18 cellular contexts compared by ENCODE assay signal in genomic region chr15:91898843-91899242, GRCh38. TPM values are rescaled to one million over a fixed set of nuclear protein-coding genes. Genes with fewer than 3 reads are reported as not detected.
DNase-seq lines count a peak whose midpoint lies in the region; ATAC-seq, FAIRE-seq and TF ChIP-seq lines count a peak whose summit lies in the region.
"Had no signal": no experiment of that assay in that cellular context is flagged by ENCODE, and none has a peak within 500 bp of the region (broad histone marks: within the 10 kb centered on the region; RNA-seq: fewer than 3 reads in every experiment).

No MANE protein-coding gene starts in this region.

- dilution Hi-C loops in keratinocyte (cut with MboI; ENCODE audit: extremely low pct_ligation_motif_present, low sequenced_read_pairs) = no loop called here

- peak overlapping the region; percentile 84 for H3K27ac ChIP-seq in left ventricle myocardium inferior (replicated peaks)
- H3K27ac ChIP-seq in keratinocyte (ENCODE audit: control insufficient read depth, insufficient read depth, low read length) = no peak overlapping the region
- H3K27ac ChIP-seq in temporal lobe (ENCODE audit: low read depth, low read length) = peak overlapping the region; percentile 38
- no peak overlapping the region for H3K27ac ChIP-seq in breast epithelium
- H3K27ac ChIP-seq: BLaER1 had no signal

- H3K79me2 ChIP-seq in keratinocyte (ENCODE audit: control insufficient read depth, insufficient read depth, low read length) = peaks cover 42% of the 10 kb centered on the region

- H3K9me1 ChIP-seq in keratinocyte (ENCODE audit: control insufficient read depth, extremely low read depth, insufficient read depth, low read length) = no peaks in the 10 kb centered on the region

- intact Hi-C loops in left ventricle myocardium inferior (cut with micrococcal nuclease) = no loop called here
- intact Hi-C loops in left ventricle myocardium superior (cut with micrococcal nuclease) = no loop called here
- intact Hi-C loops in breast epithelium (cut with DNase I; ENCODE audit: low total_unique reads) = no loop called here

- H3K4me3 ChIP-seq in left ventricle myocardium inferior = no peak overlapping the region
- no peak overlapping the region for H3K4me3 ChIP-seq in keratinocyte (ENCODE audit: control insufficient read depth in 2 of 3, extremely low read depth in 1 of 3, insufficient read depth in 2 of 3, low read depth in 1 of 3, low read length in 3 of 3)
- H3K4me3 ChIP-seq in breast epithelium = no peak overlapping the region
- H3K4me3 ChIP-seq: BLaER1, GM12878 had no signal

- peak; percentile 13 for FAIRE-seq in keratinocyte (lab: Jason Lieb, UNC)
- FAIRE-seq: GM12878, H1, HTR-8/SVneo had no signal

- H3K27me3 ChIP-seq in left ventricle myocardium inferior (ENCODE audit: low read depth) (no peaks in the 10 kb centered on the region), keratinocyte (ENCODE audit: control insufficient read depth, extremely low read depth, insufficient read depth, low read length) (no peaks in the 10 kb centered on the region), breast epithelium (no peaks in the 10 kb centered on the region)
- H3K27me3 ChIP-seq: BLaER1 had no signal

- no peak overlapping the region for H3K4me2 ChIP-seq in keratinocyte (ENCODE audit: control insufficient read depth, extremely low read depth, insufficient read depth, low read depth, low read length)
- H3K4me2 ChIP-seq: BLaER1 had no signal

- no peaks in the 10 kb centered on the region for H3K36me3 ChIP-seq in left ventricle myocardium inferior
- peaks cover 0 to 3% of the 10 kb centered on the region in 2 experiments for H3K36me3 ChIP-seq in keratinocyte (ENCODE audit: control insufficient read depth in 2 of 2, extremely low read depth in 1 of 2, insufficient read depth in 2 of 2, low read length in 2 of 2)
- H3K36me3 ChIP-seq in breast epithelium = no peaks in the 10 kb centered on the region

- peaks cover 19% of the 10 kb centered on the region for H3K9me3 ChIP-seq in left ventricle myocardium inferior (replicated peaks)
- no peaks in the 10 kb centered on the region for H3K9me3 ChIP-seq in keratinocyte (ENCODE audit: control insufficient read depth, low read depth, low read length)
- H3K9me3 ChIP-seq in breast epithelium = peaks cover 0 to 9% of the 10 kb centered on the region in 2 donors

- TF ChIP-seq POLR2A in breast epithelium (IDR thresholded peaks at IDR 0.05) = no peak

- no peak overlapping the region for H3K9ac ChIP-seq in keratinocyte (ENCODE audit: control insufficient read depth, extremely low read depth, insufficient read depth, low read length)
- H3K9ac ChIP-seq: BLaER1 had no signal

- H4K20me1 ChIP-seq in keratinocyte (ENCODE audit: control insufficient read depth, extremely low read depth, insufficient read depth, low read length) = no peaks in the 10 kb centered on the region
- H4K20me1 ChIP-seq: BLaER1 had no signal

- no peak overlapping the region for H2AFZ ChIP-seq in keratinocyte (ENCODE audit: control insufficient read depth, low read length)

- no peak for ATAC-seq in left ventricle myocardium superior
- no peak for ATAC-seq in GM21723 (IDR thresholded peaks at IDR 0.05; ENCODE audit: unreplicated experiment)
- ATAC-seq: GM12878 had no signal

- H3K4me1 ChIP-seq in left ventricle myocardium inferior = peaks cover 65% of the 10 kb centered on the region
- H3K4me1 ChIP-seq in keratinocyte (ENCODE audit: control insufficient read depth, extremely low read depth, insufficient read depth, low read length) = peaks cover 32% of the 10 kb centered on the region
- no peaks in the 10 kb centered on the region for H3K4me1 ChIP-seq in breast epithelium
- H3K4me1 ChIP-seq: BLaER1 had no signal

- TF ChIP-seq CTCF in left ventricle myocardium inferior (IDR thresholded peaks at IDR 0.05; ENCODE audit: borderline replicate concordance) = no peak
- no peak for TF ChIP-seq CTCF in keratinocyte (optimal IDR thresholded peaks at IDR 0.05 in 1 of 3, IDR thresholded peaks at IDR 0.05 in 1 of 3, conservative IDR thresholded peaks at IDR 0.05 in 1 of 3; ENCODE audit: extremely low read depth in 1 of 3, insufficient read depth in 2 of 3, low read length in 3 of 3)
- no peak for TF ChIP-seq CTCF in breast epithelium (IDR thresholded peaks at IDR 0.05)

- DNase-seq in left ventricle myocardium inferior = no peak
- no peak for DNase-seq in left ventricle myocardium superior
- DNase-seq in NCI-H524 treated with DMSO at 0.1 percent for 48 hours (lab: John Stamatoyannopoulos, UW) = peak; percentile 41
- no peak for DNase-seq in keratinocyte (ENCODE audit: low read depth, low spot score)
- no peak for DNase-seq in breast epithelium (ENCODE audit: low spot score in 2 of 2)
- DNase-seq in effector CD8-positive, alpha-beta T cell (lab: John Stamatoyannopoulos, UW) = no peak
- DNase-seq: 8988T; CD4-positive, alpha-beta memory T cell; DMS153; DMS79 treated with DMSO at 0.1 percent for 48 hours; H9 had no signal

RNA-seq across cellular contexts. Expression of gene SLCO3A1, which starts 45.3 kb away (rescaled TPM):
- total RNA-seq in left ventricle myocardium inferior = 56.8 TPM
- 52.8 TPM for total RNA-seq in left ventricle myocardium superior
- polyA plus RNA-seq in keratinocyte = 21.3 to 31.7 TPM (median 21.6 TPM) in 3 replicates
- polyA plus RNA-seq in keratinocyte (2011; ENCODE audit: low read depth) = 37.9 TPM
- polyA plus RNA-seq in keratinocyte (2011; cell fraction: cytosol; rRNA removed) = 18.2 and 24.9 TPM in 2 replicates
- 49.2 and 56.1 TPM in 2 replicates for polyA plus RNA-seq in keratinocyte (2011; cell fraction: nucleus; rRNA removed)
- 24.4 and 26.0 TPM in 2 replicates for polyA plus RNA-seq in keratinocyte (2012; ENCODE audit: low replicate concordance)
- polyA minus RNA-seq in keratinocyte = 60.3 to 98.2 TPM (median 80.2 TPM) in 3 replicates
- 24.7 TPM for polyA minus RNA-seq in keratinocyte (2011; cell fraction: cytosol; rRNA and poly(A)+ RNA removed)
- 51.4 and 62.5 TPM in 2 replicates for polyA minus RNA-seq in keratinocyte (2011; cell fraction: nucleus; rRNA and poly(A)+ RNA removed)
- total RNA-seq in temporal lobe = 9.3 TPM
- 10 to 100 TPM in 2 of 3 donors, 1 to 10 TPM in 1; 8.5 to 14.1 (median 13.6) TPM for total RNA-seq in breast epithelium
- total RNA-seq: G401 had no signal

Comparison
In these comparisons a context has a peak if more than half of its experiments do, and no peak if none do; other contexts are left out.
1. H3K27ac ChIP-seq: peak in left ventricle myocardium inferior (single experiment) and temporal lobe (single experiment); none in keratinocyte (single experiment) and breast epithelium (0 of 2).